In genomic region chr3:42042747-42043115, GRCh38 we compare ENCODE assay signal across 2 cellular contexts.
TF ChIP-seq lines count a peak whose summit lies in the region.

No MANE protein-coding gene starts in this region.

TF ChIP-seq in HepG2, 621 proteins besides CTCF, POLR2A, EP300 and RAD21:
- 0 out of 2 replicates have a peak, but pooled peaks have one; percentile 5 for TF ChIP-seq SAP130 (CRISPR knock-in tag; IDR thresholded peaks at IDR 0.05; ENCODE audit: low read depth)
- no peak for TF ChIP-seq ZBTB7A (CRISPR knock-in tag; IDR thresholded peaks at IDR 0.05)
TF ChIP-seq in HepG2: peak in this region for 1.

TF ChIP-seq in endothelial cell of umbilical vein, 7 proteins besides CTCF, POLR2A, EP300 and RAD21:
- no peak for TF ChIP-seq FOS (IDR thresholded peaks at IDR 0.05; ENCODE audit: borderline replicate concordance, insufficient read depth, low read length)
- TF ChIP-seq GATA2 (IDR thresholded peaks at IDR 0.05; ENCODE audit: insufficient read depth, insufficient read length, low read depth, low read length): peak; percentile 48
